Comparison of ENCODE assay signal across 1 cellular context in genomic region chr18:76496200-76496890, GRCh38.
TF ChIP-seq lines count a peak whose summit lies in the region.

No MANE protein-coding gene starts in this region.

TF ChIP-seq in HepG2, 621 proteins besides CTCF, POLR2A, EP300 and RAD21 (continued from another document and continues in another):
- TF ChIP-seq DMTF1 (CRISPR knock-in tag; IDR thresholded peaks at IDR 0.05) (no peak), FOSL1 (CRISPR knock-in tag; IDR thresholded peaks at IDR 0.05; ENCODE audit: borderline replicate concordance) (no peak), ZNF75D (CRISPR knock-in tag; IDR thresholded peaks at IDR 0.05; ENCODE audit: borderline replicate concordance) (no peak), MTERF4 (CRISPR knock-in tag; IDR thresholded peaks at IDR 0.05) (no peak), TAF15 (IDR thresholded peaks at IDR 0.05; ENCODE audit: low read depth, low read length, poor library complexity, severe bottlenecking) (no peak), ZNF841 (CRISPR knock-in tag; IDR thresholded peaks at IDR 0.05; ENCODE audit: borderline replicate concordance) (no peak), JDP2 (CRISPR knock-in tag; IDR thresholded peaks at IDR 0.05; ENCODE audit: borderline replicate concordance) (no peak), DPF2 (CRISPR knock-in tag; IDR thresholded peaks at IDR 0.05; ENCODE audit: borderline replicate concordance, low read depth) (no peak), CREB3 (CRISPR knock-in tag; IDR thresholded peaks at IDR 0.05) (no peak), ZNF24 (IDR thresholded peaks at IDR 0.05) (no peak), ATF3 (CRISPR knock-in tag; IDR thresholded peaks at IDR 0.05) (no peak), ZNF883 (CRISPR knock-in tag; IDR thresholded peaks at IDR 0.05; ENCODE audit: not compliant biosample characterization) (no peak), ZNF510 (CRISPR knock-in tag; IDR thresholded peaks at IDR 0.05; ENCODE audit: low read depth) (no peak), HNRNPLL (IDR thresholded peaks at IDR 0.05; ENCODE audit: low read depth, low read length, poor library complexity, severe bottlenecking) (peak; percentile 32), ZNF720 (CRISPR knock-in tag; IDR thresholded peaks at IDR 0.05) (no peak), ZNF530 (CRISPR knock-in tag; IDR thresholded peaks at IDR 0.05; ENCODE audit: low read depth) (no peak), GPN1 (CRISPR knock-in tag; IDR thresholded peaks at IDR 0.05; ENCODE audit: borderline replicate concordance) (no peak), ZFP90 (CRISPR knock-in tag; IDR thresholded peaks at IDR 0.05; ENCODE audit: borderline replicate concordance) (no peak; the same call in 1 of the 2 replicates), ETS1 (CRISPR knock-in tag; IDR thresholded peaks at IDR 0.05) (no peak), ZNF441 (CRISPR knock-in tag; IDR thresholded peaks at IDR 0.05; ENCODE audit: borderline replicate concordance) (peak; percentile 68; the same call in 1 of the 2 replicates), GLI4 (CRISPR knock-in tag; IDR thresholded peaks at IDR 0.05; ENCODE audit: borderline replicate concordance) (no peak), CBX5 (CRISPR knock-in tag; IDR thresholded peaks at IDR 0.05; ENCODE audit: borderline replicate concordance) (no peak; the same call in 1 of the 2 replicates), ZMYM4 (CRISPR knock-in tag; IDR thresholded peaks at IDR 0.05) (no peak), ATF7 (IDR thresholded peaks at IDR 0.05) (no peak), ATF7 (CRISPR knock-in tag; IDR thresholded peaks at IDR 0.05) (no peak), ZNF773 (CRISPR knock-in tag; IDR thresholded peaks at IDR 0.05; ENCODE audit: borderline replicate concordance) (no peak), ZBTB42 (CRISPR knock-in tag; IDR thresholded peaks at IDR 0.05) (no peak), MBD4 (IDR thresholded peaks at IDR 0.05; ENCODE audit: borderline replicate concordance, low read length) (no peak), HIVEP1 (CRISPR knock-in tag; IDR thresholded peaks at IDR 0.05) (no peak), GFI1 (CRISPR knock-in tag; IDR thresholded peaks at IDR 0.05; ENCODE audit: borderline replicate concordance) (peak; percentile 69; the same call in 1 of the 2 replicates), NFKBIZ (CRISPR knock-in tag; IDR thresholded peaks at IDR 0.05) (no peak), TIGD3 (CRISPR knock-in tag; IDR thresholded peaks at IDR 0.05; ENCODE audit: borderline replicate concordance) (no peak), HMGXB4 (CRISPR knock-in tag; IDR thresholded peaks at IDR 0.05; ENCODE audit: borderline replicate concordance in 1 of 2, low read depth in 1 of 2) (0 out of 4 replicates have a peak, but pooled peaks of 1 of the 2 experiments have one; percentile 42), TFDP2 (CRISPR knock-in tag; IDR thresholded peaks at IDR 0.05) (no peak), HOXA7 (CRISPR knock-in tag; IDR thresholded peaks at IDR 0.05) (no peak), ZFP41 (CRISPR knock-in tag; IDR thresholded peaks at IDR 0.05; ENCODE audit: borderline replicate concordance) (no peak), ZNF160 (CRISPR knock-in tag; IDR thresholded peaks at IDR 0.05) (no peak), NFIB (CRISPR knock-in tag; IDR thresholded peaks at IDR 0.05; ENCODE audit: borderline replicate concordance) (no peak), KMT2A (CRISPR knock-in tag; IDR thresholded peaks at IDR 0.05) (peak; percentile 44; the same call in 1 of the 2 replicates), DDIT3 (CRISPR knock-in tag; IDR thresholded peaks at IDR 0.05) (no peak), ZNF318 (CRISPR knock-in tag; IDR thresholded peaks at IDR 0.05) (no peak), BCL3 (CRISPR knock-in tag; IDR thresholded peaks at IDR 0.05) (no peak), SCMH1 (CRISPR knock-in tag; IDR thresholded peaks at IDR 0.05; ENCODE audit: borderline replicate concordance) (no peak)
